29 cellular contexts compared by ENCODE assay signal in the genomic region with DNA sequence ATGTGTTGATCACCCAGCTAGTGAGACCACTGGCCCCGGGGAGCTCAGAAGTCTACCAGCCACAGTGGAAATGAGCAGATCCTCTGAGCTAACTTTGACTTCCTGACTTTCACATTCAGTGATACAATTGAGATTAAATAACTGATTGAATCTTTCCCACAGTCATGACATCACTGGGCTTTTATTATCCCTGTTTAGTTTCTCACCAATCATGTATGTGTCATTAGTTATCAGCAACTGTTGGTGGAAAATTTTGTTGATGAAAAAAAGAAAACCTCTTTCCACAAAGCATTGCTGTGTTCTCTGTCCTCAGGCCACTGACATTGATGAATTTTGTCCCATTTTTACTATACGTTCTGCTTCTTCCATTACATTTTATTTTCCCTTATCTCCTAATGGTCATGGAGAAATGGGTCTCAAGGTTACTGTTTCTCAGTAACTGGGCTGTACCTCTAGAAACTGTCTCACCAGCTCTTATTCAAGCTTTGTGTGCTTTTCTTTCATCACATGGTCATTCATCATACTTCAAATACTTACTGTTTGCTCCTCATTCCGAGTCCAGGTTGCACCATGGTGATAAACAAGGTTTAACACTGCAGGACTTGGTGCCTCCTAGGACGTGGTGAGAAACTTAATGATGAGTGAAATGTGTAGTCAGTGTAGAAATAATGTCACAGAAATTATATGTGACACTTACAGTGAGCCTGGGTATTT.
DNase-seq lines count a peak whose midpoint lies in the region; ATAC-seq, FAIRE-seq and TF ChIP-seq lines count a peak whose summit lies in the region.
"Had no signal": no experiment of that assay in that cellular context is flagged by ENCODE, and none has a peak within 500 bp of the region (broad histone marks: within the 10 kb centered on the region; RNA-seq: fewer than 3 reads in every experiment).

No MANE protein-coding gene starts in this region.

- no peak for TF ChIP-seq POLR2A in testis (IDR thresholded peaks at IDR 0.05)

- H3K9me3 ChIP-seq in astrocyte (ENCODE audit: insufficient read depth, low read depth, low read length) (no peaks in the 10 kb centered on the region), hepatocyte (ENCODE audit: low read depth) (no peaks in the 10 kb centered on the region), testis (no peaks in the 10 kb centered on the region)
- H3K9me3 ChIP-seq: ascending aorta, BE2C, gastroesophageal sphincter, tibial artery had no signal

- H3K4me3 ChIP-seq in astrocyte (ENCODE audit: insufficient read depth, low read depth, low read length) = no peak overlapping the region
- H3K4me3 ChIP-seq in hepatocyte = no peak overlapping the region
- no peak overlapping the region for H3K4me3 ChIP-seq in testis
- H3K4me3 ChIP-seq: ascending aorta, gastroesophageal sphincter, tibial artery had no signal

- H3K36me3 ChIP-seq in astrocyte (ENCODE audit: insufficient read depth, low read length) = no peaks in the 10 kb centered on the region
- no peaks in the 10 kb centered on the region for H3K36me3 ChIP-seq in hepatocyte (replicated peaks; ENCODE audit: insufficient read depth, low read depth)
- H3K36me3 ChIP-seq in testis (ENCODE audit: low read depth, missing control alignments) = no peaks in the 10 kb centered on the region
- H3K36me3 ChIP-seq: ascending aorta, BE2C, gastroesophageal sphincter, tibial artery had no signal

- H3K27ac ChIP-seq in astrocyte (ENCODE audit: low read depth, low read length) (no peak overlapping the region), hepatocyte (peak overlapping the region; percentile 66), testis (no peak overlapping the region)
- H3K27ac ChIP-seq: ascending aorta, gastroesophageal sphincter, tibial artery had no signal

- peaks cover 2% of the 10 kb centered on the region for H3K4me1 Mint-ChIP-seq in astrocyte (ENCODE audit: low read depth, unreplicated experiment)
- H3K4me1 Mint-ChIP-seq: activated naive CD8-positive, alpha-beta T cell treated with anti-CD3 and anti-CD28 coated beads, Interleukin-2, amount 10 ng/mL, durations not matched to agents 7 days and 5 days had no signal

- 69% methylated on average over 4 of the region's 4 CpGs for WGBS in hepatocyte (ENCODE audit: low lambda C conversion rate, missing lambda C conversion rate)
- 81 to 87% methylated on average over 4 of the region's 4 CpGs for WGBS in testis, 2 donors

- H4K20me1 ChIP-seq in astrocyte (ENCODE audit: insufficient read depth, low read length) = no peaks in the 10 kb centered on the region
- no peaks in the 10 kb centered on the region for H4K20me1 ChIP-seq in hepatocyte (ENCODE audit: insufficient read depth, poor library complexity, severe bottlenecking)

- TF ChIP-seq CTCF in astrocyte (IDR thresholded peaks at IDR 0.05; ENCODE audit: insufficient read depth, low read depth, low read length) (no peak), hepatocyte (IDR thresholded peaks at IDR 0.05; ENCODE audit: poor library complexity) (no peak), testis (IDR thresholded peaks at IDR 0.05) (no peak)

- H3K27me3 ChIP-seq in astrocyte (ENCODE audit: insufficient read depth, low read length) (no peaks in the 10 kb centered on the region), hepatocyte (no peaks in the 10 kb centered on the region), testis (no peaks in the 10 kb centered on the region)
- H3K27me3 ChIP-seq: ascending aorta, BE2C, gastroesophageal sphincter, tibial artery had no signal

- no peak overlapping the region for H3K9ac ChIP-seq in astrocyte (ENCODE audit: low read length)

- no peaks in the 10 kb centered on the region for H3K4me1 ChIP-seq in astrocyte (ENCODE audit: insufficient read depth, low read length)
- no peaks in the 10 kb centered on the region for H3K4me1 ChIP-seq in hepatocyte (ENCODE audit: insufficient read depth)
- no peaks in the 10 kb centered on the region for H3K4me1 ChIP-seq in testis
- H3K4me1 ChIP-seq: ascending aorta, BE2C, gastroesophageal sphincter, tibial artery had no signal

- no peak overlapping the region for H3K27ac Mint-ChIP-seq in astrocyte (ENCODE audit: unreplicated experiment)
- H3K27ac Mint-ChIP-seq: activated naive CD8-positive, alpha-beta T cell treated with anti-CD3 and anti-CD28 coated beads, Interleukin-2, amount 10 ng/mL, durations not matched to agents 7 days and 5 days; CD8-positive, alpha-beta T cell; IgD-negative memory B cell; memory B cell had no signal

- peak; percentile 3 for DNase-seq in HT1080 (ENCODE audit: low read depth)
- peak; percentile 35 for DNase-seq in astrocyte (ENCODE audit: low read depth)
- peak; percentile 43 for DNase-seq in hepatocyte (ENCODE audit: low spot score)
- peak; percentile 13 for DNase-seq in pulmonary artery endothelial cell (ENCODE audit: low read depth, low spot score)
- no peak for DNase-seq in testis
- no peak for DNase-seq in DMS79 treated with DMSO at 0.1 percent for 48 hours (lab: John Stamatoyannopoulos, UW)
- DNase-seq: activated CD4-positive, CD25-positive, alpha-beta regulatory T cell; activated gamma-delta T cell; activated naive CD8-positive, alpha-beta T cell treated with anti-CD3 and anti-CD28 coated beads, Interleukin-2, amount 10 ng/mL, durations not matched to agents 7 days and 5 days; activated T-cell treated with anti-CD3 and anti-CD28 coated beads, Interleukin-2, amount 50 U/mL, for 4 hours; BE2C; caudate nucleus; CD8-positive, alpha-beta T cell; hippocampal formation; left colon; NCI-H146; NCI-H2107; NCI-H345; stimulated activated CD4-positive, alpha-beta T cell treated with anti-CD3 and anti-CD28 coated beads, Interleukin-12 subunit alpha, Interleukin-12 subunit beta, amount 100 ng/mL, for 4 hours; stimulated activated CD4-positive, alpha-beta T cell treated with anti-CD3 and anti-CD28 coated beads, Interleukin-4, amount 100 ng/mL, for 1 hour; tibial artery had no signal

- H3K4me3 Mint-ChIP-seq in astrocyte (ENCODE audit: unreplicated experiment) = no peak overlapping the region
- H3K4me3 Mint-ChIP-seq: activated naive CD8-positive, alpha-beta T cell treated with anti-CD3 and anti-CD28 coated beads, Interleukin-2, amount 10 ng/mL, durations not matched to agents 7 days and 5 days; activated T-cell treated with anti-CD3 and anti-CD28 coated beads, Interleukin-2, amount 50 U/mL, for 4 hours; CD8-positive, alpha-beta T cell; IgD-negative memory B cell; memory B cell had no signal

- no peak for ATAC-seq in HG03460 (IDR thresholded peaks at IDR 0.05; ENCODE audit: unreplicated experiment)
- ATAC-seq: activated T-cell treated with anti-CD3 and anti-CD28 coated beads, Interleukin-2, amount 50 U/mL, for 4 hours; CD8-positive, alpha-beta T cell; gastroesophageal sphincter; HCT116; left colon; sciatic nerve had no signal

- FAIRE-seq in astrocyte (lab: Jason Lieb, UNC) = no peak
- FAIRE-seq: TTC549 had no signal

- H3K4me2 ChIP-seq in astrocyte (ENCODE audit: low read length) = no peak overlapping the region
- peak overlapping the region; percentile 7 for H3K4me2 ChIP-seq in hepatocyte

- H3K36me3 Mint-ChIP-seq in astrocyte (ENCODE audit: low read depth, unreplicated experiment) = peaks cover 2% of the 10 kb centered on the region
- H3K36me3 Mint-ChIP-seq: activated naive CD8-positive, alpha-beta T cell treated with anti-CD3 and anti-CD28 coated beads, Interleukin-2, amount 10 ng/mL, durations not matched to agents 7 days and 5 days; CD8-positive, alpha-beta T cell had no signal

- H3K27me3 Mint-ChIP-seq in astrocyte (ENCODE audit: low read depth, unreplicated experiment) = no peaks in the 10 kb centered on the region
- H3K27me3 Mint-ChIP-seq: activated naive CD8-positive, alpha-beta T cell treated with anti-CD3 and anti-CD28 coated beads, Interleukin-2, amount 10 ng/mL, durations not matched to agents 7 days and 5 days; IgD-negative memory B cell; memory B cell had no signal

- no peaks in the 10 kb centered on the region for H3K9me2 ChIP-seq in hepatocyte (replicated peaks; ENCODE audit: insufficient read depth)

- H2AFZ ChIP-seq in astrocyte (ENCODE audit: low read depth, low read length) (no peak overlapping the region), hepatocyte (no peak overlapping the region)

- intact Hi-C loops in testis (cut with DNase I; ENCODE audit: low total_unique reads) = no loop called here

- H3K79me2 ChIP-seq in astrocyte (ENCODE audit: insufficient read depth, low read length) (no peaks in the 10 kb centered on the region), hepatocyte (no peaks in the 10 kb centered on the region)

- H3K9me3 Mint-ChIP-seq in astrocyte (ENCODE audit: unreplicated experiment) = no peaks in the 10 kb centered on the region
- H3K9me3 Mint-ChIP-seq: activated naive CD8-positive, alpha-beta T cell treated with anti-CD3 and anti-CD28 coated beads, Interleukin-2, amount 10 ng/mL, durations not matched to agents 7 days and 5 days; CD8-positive, alpha-beta T cell; memory B cell had no signal

Comparison
In these comparisons a context has a peak if more than half of its experiments do, and no peak if none do; other contexts are left out.
1. DNase-seq: peak in HT1080 (single experiment), astrocyte (single experiment), hepatocyte (single experiment) and pulmonary artery endothelial cell (single experiment); none in testis (single experiment) and DMS79 treated with DMSO at 0.1 percent for 48 hours (single experiment).